ENCODE assay signal across 11 cellular contexts in genomic region chr11:76698321-76699043, GRCh38. TPM values are rescaled to one million over a fixed set of nuclear protein-coding genes. Genes with fewer than 3 reads are reported as not detected.
A peak's percentile ranks its signal among the peaks of the same experiment; 100 is the strongest.
DNase-seq lines count a peak whose midpoint lies in the region; ATAC-seq, FAIRE-seq and TF ChIP-seq lines count a peak whose summit lies in the region.
"Had no signal": no experiment of that assay in that cellular context is flagged by ENCODE, and none has a peak within 500 bp of the region (broad histone marks: within the 10 kb centered on the region; RNA-seq: fewer than 3 reads in every experiment).

No MANE protein-coding gene starts in this region.

- in situ Hi-C loops in GM13977 (cut with MboI; ENCODE audit: low pct_unique_long_range_greater_than_20kb, low sequenced_read_pairs, unreplicated experiment) = no loop called here

- H3K4me1 Mint-ChIP-seq in CD14-positive monocyte (peaks cover 9% of the 10 kb centered on the region), glutamatergic neuron (ENCODE audit: low read depth, unreplicated experiment) (peaks cover 13% of the 10 kb centered on the region)
- H3K4me1 Mint-ChIP-seq: stimulated activated memory B cell treated with anti-CD40 and anti-IgM and Interleukin-4, amounts not matched to agents 10 μg/mL and 1 μg/mL and 100 μg/mL, for 72 hours had no signal

- H3K27me3 ChIP-seq in RWPE2 (ENCODE audit: insufficient read depth, poor library complexity, severe bottlenecking) = no peaks in the 10 kb centered on the region

- no peak for TF ChIP-seq POLR2A in GM12891 (IDR thresholded peaks at IDR 0.05; ENCODE audit: low read depth, low read length)

- H3K4me3 Mint-ChIP-seq in CD14-positive monocyte = no peak overlapping the region
- H3K4me3 Mint-ChIP-seq in glutamatergic neuron (ENCODE audit: unreplicated experiment) = no peak overlapping the region
- H3K4me3 Mint-ChIP-seq: stimulated activated memory B cell treated with anti-CD40 and anti-IgM and Interleukin-4, amounts not matched to agents 10 μg/mL and 1 μg/mL and 100 μg/mL, for 72 hours had no signal

- H3K9me3 Mint-ChIP-seq in CD14-positive monocyte (peaks cover 0 to 4% (median 0%) of the 10 kb centered on the region in 7 donors), glutamatergic neuron (ENCODE audit: unreplicated experiment) (peaks cover 3% of the 10 kb centered on the region)
- H3K9me3 Mint-ChIP-seq: stimulated activated memory B cell treated with anti-CD40 and anti-IgM and Interleukin-4, amounts not matched to agents 10 μg/mL and 1 μg/mL and 100 μg/mL, for 72 hours had no signal

- H3K4me3 ChIP-seq in RWPE2 (ENCODE audit: severe bottlenecking) = no peak overlapping the region
- H3K4me3 ChIP-seq: lower lobe of right lung had no signal

- H3K36me3 Mint-ChIP-seq in CD14-positive monocyte (no peaks in the 10 kb centered on the region), glutamatergic neuron (ENCODE audit: unreplicated experiment) (no peaks in the 10 kb centered on the region)
- H3K36me3 Mint-ChIP-seq: stimulated activated memory B cell treated with anti-CD40 and anti-IgM and Interleukin-4, amounts not matched to agents 10 μg/mL and 1 μg/mL and 100 μg/mL, for 72 hours had no signal

- no peak for FAIRE-seq in GM12891 (lab: Jason Lieb, UNC)

- DNase-seq in CD14-positive monocyte (ENCODE audit: low spot score) (no peak), GM13977 (ENCODE audit: low spot score) (no peak), RWPE2 (ENCODE audit: low spot score) (no peak), glutamatergic neuron (no peak), AG08395 (ENCODE audit: low spot score) (no peak), cortex of kidney (lab: John Stamatoyannopoulos, UW) (no peak), GM12891 (ENCODE audit: insufficient read length, low spot score) (no peak)
- DNase-seq: GDM1, lower lobe of right lung had no signal

- no peaks in the 10 kb centered on the region for H3K9me3 ChIP-seq in RWPE2 (ENCODE audit: severe bottlenecking)
- H3K9me3 ChIP-seq: lower lobe of right lung had no signal

- intact Hi-C loops in CD14-positive monocyte (cut with micrococcal nuclease) = no loop called here

- no peak overlapping the region for H3K27ac ChIP-seq in RWPE2 (ENCODE audit: poor library complexity, severe bottlenecking)
- H3K27ac ChIP-seq: lower lobe of right lung had no signal

- peak; percentile 27 for TF ChIP-seq CTCF in CD14-positive monocyte (IDR thresholded peaks at IDR 0.05)
- peak; percentile 51 for TF ChIP-seq CTCF in GM13977 (IDR thresholded peaks at IDR 0.05; ENCODE audit: extremely low read depth, insufficient read depth, missing control alignments)
- TF ChIP-seq CTCF in RWPE2 (IDR thresholded peaks at IDR 0.05; ENCODE audit: poor library complexity, severe bottlenecking) = peak; percentile 29
- peak; percentile 76 for TF ChIP-seq CTCF in glutamatergic neuron (IDR thresholded peaks at IDR 0.05; ENCODE audit: partially characterized antibody, unreplicated experiment)

- H3K36me3 ChIP-seq in RWPE2 (ENCODE audit: low read depth) = no peaks in the 10 kb centered on the region
- H3K36me3 ChIP-seq: lower lobe of right lung had no signal

- ATAC-seq in RWPE2 (ENCODE audit: low read depth) (no peak), GM18861 (IDR thresholded peaks at IDR 0.05; ENCODE audit: unreplicated experiment) (no peak)
- ATAC-seq: lower lobe of right lung; stimulated activated memory B cell treated with anti-CD40 and anti-IgM and Interleukin-4, amounts not matched to agents 10 μg/mL and 1 μg/mL and 100 μg/mL, for 72 hours had no signal

- H3K27me3 Mint-ChIP-seq in CD14-positive monocyte (ENCODE audit: low read depth in 3 of 3) (peaks cover 12 to 19% (median 17%) of the 10 kb centered on the region in 3 donors), glutamatergic neuron (ENCODE audit: unreplicated experiment) (peaks cover 8% of the 10 kb centered on the region)

- H3K4me1 ChIP-seq in RWPE2 (ENCODE audit: insufficient read depth, poor library complexity, severe bottlenecking) = no peaks in the 10 kb centered on the region
- H3K4me1 ChIP-seq: lower lobe of right lung had no signal

- H3K27ac Mint-ChIP-seq in CD14-positive monocyte = peak overlapping the region in 2 of 7 donors; percentile 61 to 63
- no peak overlapping the region for H3K27ac Mint-ChIP-seq in glutamatergic neuron (ENCODE audit: unreplicated experiment)
- H3K27ac Mint-ChIP-seq: stimulated activated memory B cell treated with anti-CD40 and anti-IgM and Interleukin-4, amounts not matched to agents 10 μg/mL and 1 μg/mL and 100 μg/mL, for 72 hours had no signal

TF ChIP-seq in GM12891, 5 proteins besides CTCF, POLR2A, EP300 and RAD21:
- TF ChIP-seq TAF1 (IDR thresholded peaks at IDR 0.05; ENCODE audit: low read depth, low read length) (no peak), POLR2AphosphoS5 (IDR thresholded peaks at IDR 0.05; ENCODE audit: low read depth, low read length) (no peak), PAX5 (IDR thresholded peaks at IDR 0.05; ENCODE audit: insufficient read depth, low read length, severe bottlenecking) (no peak), SPI1 (IDR thresholded peaks at IDR 0.05; ENCODE audit: low read depth, low read length) (no peak), POU2F2 (IDR thresholded peaks at IDR 0.05; ENCODE audit: low read depth, low read length) (no peak)

RNA-seq across cellular contexts. Expression of gene LRRC32, which starts 27.9 kb away (rescaled TPM):
- not detected for polyA plus RNA-seq in CD14-positive monocyte
- 0.39 TPM for total RNA-seq in glutamatergic neuron (ENCODE audit: unreplicated experiment)
- polyA plus RNA-seq in GM12891 (2012; ENCODE audit: low read depth, missing spikeins) = 2.0 TPM
